In the genomic region with DNA sequence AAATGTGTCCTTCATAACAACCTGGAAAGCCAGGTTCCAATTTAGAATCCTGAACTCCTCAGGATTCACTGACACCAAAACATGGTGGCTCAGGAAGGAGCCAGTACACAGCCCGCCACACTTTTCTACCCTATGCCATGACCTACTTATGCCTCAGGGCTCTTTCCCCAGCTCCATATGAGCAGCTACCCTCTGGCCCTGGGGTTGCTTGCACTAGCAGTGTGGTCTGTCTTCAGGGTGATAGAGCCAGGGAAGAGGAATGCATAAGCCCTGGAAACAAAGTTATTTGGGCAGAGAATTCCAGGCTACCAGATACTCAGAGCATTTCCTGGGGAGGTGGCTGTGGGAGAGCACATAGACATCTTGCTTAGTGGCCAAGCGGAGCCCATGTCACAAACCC, we compare ENCODE assay signal across 31 cellular contexts. TPM values are rescaled to one million over a fixed set of nuclear protein-coding genes. Genes with fewer than 3 reads are reported as not detected.
"Had no signal": no experiment of that assay in that cellular context is flagged by ENCODE, and none has a peak within 500 bp of the region (broad histone marks: within the 10 kb centered on the region; RNA-seq: fewer than 3 reads in every experiment).

No MANE protein-coding gene starts in this region.

- H3K36me3 ChIP-seq: colonic mucosa, gastrocnemius medialis, neural progenitor cell, prostate gland, right atrium auricular region, tibial artery, upper lobe of left lung had no signal

- H3K4me1 ChIP-seq: colonic mucosa, gastrocnemius medialis, neural progenitor cell, prostate gland, right atrium auricular region, testis, tibial artery, upper lobe of left lung had no signal

- H3K27ac ChIP-seq: colonic mucosa, epithelial cell of prostate, gastrocnemius medialis, neural progenitor cell, prostate gland, right atrium auricular region, testis, tibial artery, upper lobe of left lung had no signal

- H3K9ac ChIP-seq: neural progenitor cell had no signal

- H3K4me3 ChIP-seq: colonic mucosa, gastrocnemius medialis, lung, mucosa of descending colon, neural progenitor cell, prostate gland, right atrium auricular region, smooth muscle cell, testis, tibial artery, upper lobe of left lung had no signal

- DNase-seq: colonic mucosa; effector CD8-positive, alpha-beta T cell; endodermal cell; foreskin fibroblast; gastrocnemius medialis; head of caudate nucleus; mucosa of descending colon; naive B cell; stimulated activated CD4-positive, alpha-beta T cell treated with anti-CD3 and anti-CD28 coated beads, Interleukin-12 subunit alpha, Interleukin-12 subunit beta, amount 100 ng/mL, for 4 hours; stimulated activated CD4-positive, alpha-beta T cell treated with anti-CD3 and anti-CD28 coated beads, Interleukin-1b, Interleukin-23, amount 100 ng/mL, for 48 hours; stimulated activated CD4-positive, alpha-beta T cell treated with anti-CD3 and anti-CD28 coated beads, Interleukin-4, amount 100 ng/mL, for 1 hour; stimulated activated CD8-positive, alpha-beta memory T cell treated with anti-CD3 and anti-CD28 coated beads, Interleukin-4, amount 100 ng/mL, for 48 hours; stimulated activated naive CD4-positive, alpha-beta T cell treated with Interleukin-2 at 50 U/mL for 16 hours; substantia nigra; testis; tibial artery; upper lobe of left lung had no signal

- H3K27me3 ChIP-seq: colonic mucosa, gastrocnemius medialis, neural progenitor cell, right atrium auricular region, testis, tibial artery, upper lobe of left lung had no signal

- FAIRE-seq: keratinocyte, urothelium cell line had no signal

- ATAC-seq: esophagus mucosa; gastrocnemius medialis; left lobe of liver; mucosa of descending colon; natural killer cell treated with Interleukin-12 subunit alpha and Interleukin-12 subunit beta and Interleukin-15 and Interleukin-18, amount 100 ng/mL, for 72 hours; sciatic nerve had no signal

- H2AFZ ChIP-seq: neural progenitor cell had no signal

- H3K4me2 ChIP-seq: neural progenitor cell, smooth muscle cell had no signal

- H3K9me3 ChIP-seq: colonic mucosa, gastrocnemius medialis, mucosa of descending colon, prostate gland, right atrium auricular region, testis, tibial artery, upper lobe of left lung had no signal

RNA-seq across cellular contexts. Expression of a gene that starts 15.0 kb away (rescaled TPM):
- total RNA-seq: glomerular endothelial cell; mesothelial cell of epicardium; natural killer cell treated with Interleukin-12 subunit alpha and Interleukin-12 subunit beta and Interleukin-15 and Interleukin-18, amount 100 ng/mL, for 72 hours had no signal
